17 cellular contexts compared by ENCODE assay signal in the genomic region with DNA sequence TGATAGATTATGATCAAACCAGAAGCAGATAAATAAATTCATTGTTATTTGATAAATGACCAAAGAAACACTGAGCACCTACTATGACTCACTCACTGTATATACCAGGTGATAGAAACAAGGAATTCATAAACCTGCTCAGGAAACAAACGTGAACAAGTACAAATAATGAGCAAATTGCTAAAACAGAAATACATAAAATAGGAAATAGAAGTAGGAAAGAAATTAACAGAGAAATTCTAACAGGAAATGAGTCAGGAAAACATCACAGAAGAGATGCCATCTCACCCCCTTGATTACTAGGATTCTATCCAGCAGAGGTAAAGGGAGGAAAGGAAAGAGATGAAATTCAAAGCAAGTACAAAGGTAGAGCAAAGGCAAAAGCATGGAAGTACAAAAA. TPM values are rescaled to one million over a fixed set of nuclear protein-coding genes. Genes with fewer than 3 reads are reported as not detected.
A peak's percentile ranks its signal among the peaks of the same experiment; 100 is the strongest.
DNase-seq lines count a peak whose midpoint lies in the region; ATAC-seq and TF ChIP-seq lines count a peak whose summit lies in the region.
"Had no signal": no experiment of that assay in that cellular context is flagged by ENCODE, and none has a peak within 500 bp of the region (broad histone marks: within the 10 kb centered on the region; RNA-seq: fewer than 3 reads in every experiment).

No MANE protein-coding gene starts in this region.

- peaks cover 70% of the 10 kb centered on the region for H3K4me1 ChIP-seq in left ventricle myocardium inferior
- peaks cover 16% of the 10 kb centered on the region for H3K4me1 ChIP-seq in PC-9 (replicated peaks; ENCODE audit: insufficient read depth)
- no peaks in the 10 kb centered on the region for H3K4me1 ChIP-seq in fibroblast of lung (ENCODE audit: control insufficient read depth, extremely low read depth, insufficient read depth, low read length)
- H3K4me1 ChIP-seq in suprapubic skin, result peaks cover 31% of the 10 kb centered on the region
- H3K4me1 ChIP-seq: HAP-1 had no signal

- 50% methylated on average over 1 of the region's 1 CpG for WGBS in suprapubic skin

- no peaks in the 10 kb centered on the region for H3K27me3 Mint-ChIP-seq in naive thymus-derived CD8-positive, alpha-beta T cell
- H3K27me3 Mint-ChIP-seq: activated CD4-positive, alpha-beta T cell treated with anti-CD3 and anti-CD28 coated beads for 36 hours had no signal

- H3K79me2 ChIP-seq in PC-9 (ENCODE audit: low read depth) (0 out of 2 replicates have a peak, but pooled peaks cover 3% of the 10 kb centered on the region), fibroblast of lung (ENCODE audit: control insufficient read depth, insufficient read depth, low read length) (no peaks in the 10 kb centered on the region)

- H3K9ac ChIP-seq in fibroblast of lung (ENCODE audit: insufficient read depth, low read length), result no peak overlapping the region

- DNase-seq in left ventricle myocardium inferior (no peak), Right ventricle myocardium inferior (ENCODE audit: missing footprints) (no peak), PC-9 (peak in 1 of 2 experiments; percentile 47), fibroblast of lung (ENCODE audit: low read depth in 2 of 2) (no peak), suprapubic skin (ENCODE audit: low spot score in 2 of 2) (no peak)
- DNase-seq in naive thymus-derived CD8-positive, alpha-beta T cell, result no peak
- DNase-seq in NK-92 treated with Interleukin-12 subunit alpha and Interleukin-12 subunit beta, amount 100 ng/mL, for 24 hours (lab: John Stamatoyannopoulos, UW), result no peak
- DNase-seq: activated CD4-positive, alpha-beta T cell treated with anti-CD3 and anti-CD28 coated beads for 36 hours; AML-193; midbrain; NCI-H526; stimulated activated naive CD4-positive, alpha-beta T cell treated with Interleukin-2 at 50 U/mL for 16 hours had no signal

- H3K4me1 Mint-ChIP-seq in naive thymus-derived CD8-positive, alpha-beta T cell, result peaks cover 6 to 26% (median 8%) of the 10 kb centered on the region in 4 donors

- H3K27ac ChIP-seq in left ventricle myocardium inferior (replicated peaks) (peak overlapping the region; percentile 79), PC-9 (peak overlapping the region; percentile 33), fibroblast of lung (ENCODE audit: insufficient read depth, low read length) (no peak overlapping the region), suprapubic skin (peak overlapping the region; percentile 7)

- H4K20me1 ChIP-seq in PC-9 (ENCODE audit: insufficient read depth) (no peaks in the 10 kb centered on the region), fibroblast of lung (ENCODE audit: control insufficient read depth, extremely low read depth, insufficient read depth, low read length) (no peaks in the 10 kb centered on the region)

- no peak for TF ChIP-seq POLR2A in suprapubic skin (IDR thresholded peaks at IDR 0.05)

- no peak for ATAC-seq in Right ventricle myocardium inferior
- no peak for ATAC-seq in naive thymus-derived CD8-positive, alpha-beta T cell
- ATAC-seq in GM19328 (IDR thresholded peaks at IDR 0.05; ENCODE audit: unreplicated experiment), result no peak
- ATAC-seq: activated CD4-positive, alpha-beta T cell treated with anti-CD3 and anti-CD28 coated beads for 36 hours; Panc1 had no signal

- H3K27me3 ChIP-seq in left ventricle myocardium inferior (ENCODE audit: low read depth), result no peaks in the 10 kb centered on the region
- H3K27me3 ChIP-seq in PC-9 (ENCODE audit: insufficient read depth, low read depth), result no peaks in the 10 kb centered on the region
- no peaks in the 10 kb centered on the region for H3K27me3 ChIP-seq in fibroblast of lung (ENCODE audit: control insufficient read depth, insufficient read depth, low read length)
- H3K27me3 ChIP-seq in suprapubic skin, result no peaks in the 10 kb centered on the region

- POLR2A ChIA-PET in PC-9 (lab: Charles Lee; ENCODE audit: unreplicated experiment), result interaction anchor here (0.5 kb wide), 1 partner anchor 39 kb away, joined by 6 read pairs; no protein-coding TSS in a partner anchor
- POLR2A ChIA-PET in naive thymus-derived CD8-positive, alpha-beta T cell (lab: Charles Lee), result no interaction called here

- peak overlapping the region; percentile 5 for H3K4me3 ChIP-seq in left ventricle myocardium inferior
- no peak overlapping the region for H3K4me3 ChIP-seq in PC-9
- H3K4me3 ChIP-seq in fibroblast of lung (replicated peaks in 1 of 4; ENCODE audit: control extremely low read depth in 1 of 4, insufficient read depth in 1 of 4, low read depth in 3 of 4, low read length in 4 of 4), result no peak overlapping the region
- H3K4me3 ChIP-seq in suprapubic skin, result no peak overlapping the region
- H3K4me3 ChIP-seq: HAP-1, skin epidermis had no signal

- no peaks in the 10 kb centered on the region for H3K9me3 ChIP-seq in left ventricle myocardium inferior (replicated peaks)
- no peaks in the 10 kb centered on the region for H3K9me3 ChIP-seq in PC-9 (ENCODE audit: insufficient read depth, low read depth)
- H3K9me3 ChIP-seq in fibroblast of lung (ENCODE audit: control insufficient read depth, insufficient read depth, low read depth, low read length), result no peaks in the 10 kb centered on the region
- no peaks in the 10 kb centered on the region for H3K9me3 ChIP-seq in suprapubic skin
- H3K9me3 ChIP-seq: HAP-1 had no signal

- intact Hi-C loops in left ventricle myocardium inferior (cut with micrococcal nuclease), result no loop called here
- intact Hi-C loops in Right ventricle myocardium inferior (cut with DNase I), result no loop called here
- intact Hi-C loops in PC-9 (cut with micrococcal nuclease; ENCODE audit: unreplicated experiment), result no loop called here

- peaks cover 2 to 5% (median 5%) of the 10 kb centered on the region in 3 donors for H3K36me3 Mint-ChIP-seq in naive thymus-derived CD8-positive, alpha-beta T cell

- H3K4me2 ChIP-seq in PC-9, result peak overlapping the region; percentile 45
- peak overlapping the region; percentile 4 for H3K4me2 ChIP-seq in fibroblast of lung (ENCODE audit: extremely low read depth, insufficient read depth, low read length)

- H3K9me3 Mint-ChIP-seq in naive thymus-derived CD8-positive, alpha-beta T cell, result peaks cover 0 to 5% (median 0%) of the 10 kb centered on the region in 9 donors
- H3K9me3 Mint-ChIP-seq: dendritic cell treated with granulocyte-macrophage colony-stimulating factor and Interleukin-4, amounts not matched to agents 40 ng/mL and 50 ng/mL, for 4 days had no signal

- H3F3A ChIP-seq in PC-9 (ENCODE audit: insufficient read depth, low read depth), result no peaks in the 10 kb centered on the region; the same call in 1 of the 2 replicates

- H2AFZ ChIP-seq in PC-9 (no peak overlapping the region), fibroblast of lung (ENCODE audit: low read length) (no peak overlapping the region)

- no peak overlapping the region for H3K27ac Mint-ChIP-seq in naive thymus-derived CD8-positive, alpha-beta T cell
- H3K27ac Mint-ChIP-seq: activated CD4-positive, alpha-beta T cell treated with anti-CD3 and anti-CD28 coated beads for 36 hours had no signal

- H3K9me2 ChIP-seq in PC-9 (ENCODE audit: insufficient read depth), result no peaks in the 10 kb centered on the region; the same call in 1 of the 2 replicates

- H3K36me3 ChIP-seq in left ventricle myocardium inferior (no peaks in the 10 kb centered on the region), PC-9 (ENCODE audit: low read depth) (no peaks in the 10 kb centered on the region), fibroblast of lung (ENCODE audit: control insufficient read depth, insufficient read depth, low read length) (no peaks in the 10 kb centered on the region), suprapubic skin (no peaks in the 10 kb centered on the region)
- H3K36me3 ChIP-seq: HAP-1 had no signal

- CTCF ChIA-PET in PC-9 (lab: Charles Lee), result no interaction called here

- no peak for TF ChIP-seq CTCF in left ventricle myocardium inferior (IDR thresholded peaks at IDR 0.05; ENCODE audit: borderline replicate concordance)
- no peak for TF ChIP-seq CTCF in PC-9 (conservative IDR thresholded peaks at IDR 0.05)
- no peak for TF ChIP-seq CTCF in fibroblast of lung (conservative IDR thresholded peaks at IDR 0.05 in 1 of 2, IDR thresholded peaks at IDR 0.05 in 1 of 2; ENCODE audit: low read depth in 1 of 2, low read length in 2 of 2)
- no peak for TF ChIP-seq CTCF in suprapubic skin (IDR thresholded peaks at IDR 0.05)

- H3K4me3 Mint-ChIP-seq in naive thymus-derived CD8-positive, alpha-beta T cell, result no peak overlapping the region
- H3K4me3 Mint-ChIP-seq: activated CD4-positive, alpha-beta T cell treated with anti-CD3 and anti-CD28 coated beads for 36 hours; dendritic cell treated with granulocyte-macrophage colony-stimulating factor and Interleukin-4, amounts not matched to agents 40 ng/mL and 50 ng/mL, for 4 days had no signal

- no TSS peak for BruUV-seq in PC-9 (replicated peaks; lab: Mats Ljungman, UMichigan)

- no peak for TF ChIP-seq EP300 in suprapubic skin (IDR thresholded peaks at IDR 0.05)

RNA-seq across cellular contexts. Expression of gene EXOC6B, which starts 31.3 kb away (rescaled TPM):
- 139 TPM for total RNA-seq in left ventricle myocardium inferior
- total RNA-seq in Right ventricle myocardium inferior, result 117 TPM
- 30.2 and 34.3 TPM in 2 replicates for total RNA-seq in PC-9 (2021)
- 25.9 and 36.5 TPM in 2 replicates for total RNA-seq in fibroblast of lung
- polyA plus RNA-seq in fibroblast of lung, result 24.9 and 26.3 TPM in 2 replicates
- polyA plus RNA-seq in fibroblast of lung (2012), result 17.4 and 18.0 TPM in 2 replicates
- polyA minus RNA-seq in fibroblast of lung (ENCODE audit: low replicate concordance), result 37.0 and 56.5 TPM in 2 replicates
- total RNA-seq in suprapubic skin, result 100 to 1,000 TPM in 1 of 4 donors, 10 to 100 TPM in 3; 54.0 to 121 (median 78.7) TPM
- total RNA-seq in naive thymus-derived CD8-positive, alpha-beta T cell, result 10 to 100 TPM; 19.5 to 20.1 TPM
- 1 to 10 TPM; 3.3 to 3.4 (median 3.3) TPM for polyA plus RNA-seq in naive thymus-derived CD8-positive, alpha-beta T cell
